Comparison of ENCODE assay signal across 8 cellular contexts in the genomic region with DNA sequence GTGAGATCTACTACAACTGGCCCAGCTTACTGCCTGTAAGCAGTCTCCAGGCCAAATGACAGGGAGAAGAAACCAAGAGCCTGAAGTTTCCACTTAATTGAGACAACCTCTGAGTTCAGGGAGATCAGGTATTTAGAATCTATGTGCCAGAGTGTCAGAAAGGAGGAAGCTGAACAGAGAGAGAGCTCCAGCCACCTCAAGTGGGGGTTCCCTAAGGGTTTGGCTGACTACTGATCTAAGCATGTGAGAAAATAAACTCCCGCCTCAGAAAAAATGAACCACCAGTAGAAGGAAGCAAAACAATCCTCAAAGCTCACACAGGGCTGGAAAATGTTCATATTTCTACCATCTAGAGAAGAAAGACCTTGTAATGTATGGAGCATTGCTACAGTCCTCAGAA. TPM values are rescaled to one million over a fixed set of nuclear protein-coding genes. Genes with fewer than 3 reads are reported as not detected.
DNase-seq lines count a peak whose midpoint lies in the region; ATAC-seq and TF ChIP-seq lines count a peak whose summit lies in the region.

No MANE protein-coding gene starts in this region.

- intact Hi-C loops in esophagus muscularis mucosa (cut with DNase I) = no loop called here

- WGBS in esophagus muscularis mucosa = 44% methylated on average over 1 of the region's 1 CpG

- no peaks in the 10 kb centered on the region; the same call in 1 of the 2 replicates for H3K27me3 Mint-ChIP-seq in HFFc6 (ENCODE audit: insufficient read depth)

- TF ChIP-seq EP300 in esophagus muscularis mucosa (IDR thresholded peaks at IDR 0.05) = no peak

- TF ChIP-seq CTCF in HFFc6 (IDR thresholded peaks at IDR 0.05) (no peak), foreskin keratinocyte (conservative IDR thresholded peaks at IDR 0.05) (no peak), esophagus muscularis mucosa (IDR thresholded peaks at IDR 0.05) (no peak)

- peaks cover 5% of the 10 kb centered on the region; the same call in 1 of the 2 replicates for H3K36me3 Mint-ChIP-seq in HFFc6 (ENCODE audit: low read depth)

- no peak overlapping the region for H3K27ac ChIP-seq in foreskin keratinocyte
- peak overlapping the region in 2 of 4 donors; percentile 6 to 15 for H3K27ac ChIP-seq in esophagus muscularis mucosa (replicated peaks in 1 of 4)

- DNase-seq in HFFc6 = peak; percentile 8
- DNase-seq in NOMO-1 treated with DMSO at 0.1 percent for 48 hours (lab: John Stamatoyannopoulos, UW; ENCODE audit: unreplicated experiment) = peak; percentile 57
- DNase-seq in iris pigment epithelial cell (ENCODE audit: low read depth) = peak; percentile 82
- no peak for DNase-seq in left lobe of liver (ENCODE audit: low spot score)
- DNase-seq in foreskin keratinocyte = no peak
- no peak for DNase-seq in esophagus muscularis mucosa (ENCODE audit: extremely low spot score)

- no peak for TF ChIP-seq POLR2A in esophagus muscularis mucosa (IDR thresholded peaks at IDR 0.05; ENCODE audit: low read depth)

- no peaks in the 10 kb centered on the region for H3K36me3 ChIP-seq in esophagus muscularis mucosa

- H3K9me3 Mint-ChIP-seq in HFFc6 = no peaks in the 10 kb centered on the region

- no peaks in the 10 kb centered on the region for H3K9me3 ChIP-seq in esophagus muscularis mucosa

- 0 out of 2 replicates have a peak overlapping the region, but pooled peaks have one; percentile 1 for H3K4me3 Mint-ChIP-seq in HFFc6

- ATAC-seq in GM18498 (IDR thresholded peaks at IDR 0.05; ENCODE audit: unreplicated experiment) (peak; percentile 84), HG03469 (IDR thresholded peaks at IDR 0.05; ENCODE audit: unreplicated experiment) (no peak), left lobe of liver (no peak), foreskin keratinocyte (no peak)

- H3K27ac Mint-ChIP-seq in HFFc6 = peak overlapping the region; percentile 19

- H3K4me1 ChIP-seq in foreskin keratinocyte (no peaks in the 10 kb centered on the region), esophagus muscularis mucosa (peaks cover 21 to 48% (median 41%) of the 10 kb centered on the region in 4 donors)

- H3K4me1 Mint-ChIP-seq in HFFc6 (ENCODE audit: low read depth) = peaks cover 35% of the 10 kb centered on the region

- no peak overlapping the region for H3K4me3 ChIP-seq in esophagus muscularis mucosa

- H3K27me3 ChIP-seq in foreskin keratinocyte (no peaks in the 10 kb centered on the region), esophagus muscularis mucosa (no peaks in the 10 kb centered on the region)

RNA-seq across cellular contexts. Expression of gene ADAM10, which starts 25.0 kb away (rescaled TPM):
- total RNA-seq in HFFc6 (2021; fragmentation: NEBNext Ultra II Directional; extraction: Animal tissue kit (Norgen Biotek cat#: 25700)) = 100 to 1,000 TPM; 155 to 227 (median 196) TPM
- 36.6 TPM for total RNA-seq in left lobe of liver
- 162 and 166 TPM in 2 replicates for total RNA-seq in foreskin keratinocyte
- polyA plus RNA-seq in foreskin keratinocyte = 15.5 and 18.6 TPM in 2 replicates
- total RNA-seq in esophagus muscularis mucosa = 10 to 100 TPM; 43.8 to 58.8 (median 48.5) TPM

RNA-seq across cellular contexts. Expression of gene MINDY2, which starts 46.6 kb away (rescaled TPM):
- total RNA-seq in HFFc6 (2021; fragmentation: NEBNext Ultra II Directional; extraction: Animal tissue kit (Norgen Biotek cat#: 25700)) = 10 to 100 TPM; 27.9 to 35.7 (median 29.9) TPM
- total RNA-seq in left lobe of liver (5.5 TPM), foreskin keratinocyte (16.0 and 16.1 TPM in 2 replicates), esophagus muscularis mucosa (10 to 100 TPM; 26.6 to 38.2 (median 29.2) TPM)
- 2.2 and 2.6 TPM in 2 replicates for polyA plus RNA-seq in foreskin keratinocyte

Comparison
In these comparisons a context has a peak if more than half of its experiments do, and no peak if none do; other contexts are left out.
1. DNase-seq: peak in HFFc6 (single experiment), NOMO-1 treated with DMSO at 0.1 percent for 48 hours (single experiment) and iris pigment epithelial cell (single experiment); none in left lobe of liver (single experiment), foreskin keratinocyte (0 of 2) and esophagus muscularis mucosa (single experiment).